Comparison of ENCODE assay signal across 13 cellular contexts in the genomic region with DNA sequence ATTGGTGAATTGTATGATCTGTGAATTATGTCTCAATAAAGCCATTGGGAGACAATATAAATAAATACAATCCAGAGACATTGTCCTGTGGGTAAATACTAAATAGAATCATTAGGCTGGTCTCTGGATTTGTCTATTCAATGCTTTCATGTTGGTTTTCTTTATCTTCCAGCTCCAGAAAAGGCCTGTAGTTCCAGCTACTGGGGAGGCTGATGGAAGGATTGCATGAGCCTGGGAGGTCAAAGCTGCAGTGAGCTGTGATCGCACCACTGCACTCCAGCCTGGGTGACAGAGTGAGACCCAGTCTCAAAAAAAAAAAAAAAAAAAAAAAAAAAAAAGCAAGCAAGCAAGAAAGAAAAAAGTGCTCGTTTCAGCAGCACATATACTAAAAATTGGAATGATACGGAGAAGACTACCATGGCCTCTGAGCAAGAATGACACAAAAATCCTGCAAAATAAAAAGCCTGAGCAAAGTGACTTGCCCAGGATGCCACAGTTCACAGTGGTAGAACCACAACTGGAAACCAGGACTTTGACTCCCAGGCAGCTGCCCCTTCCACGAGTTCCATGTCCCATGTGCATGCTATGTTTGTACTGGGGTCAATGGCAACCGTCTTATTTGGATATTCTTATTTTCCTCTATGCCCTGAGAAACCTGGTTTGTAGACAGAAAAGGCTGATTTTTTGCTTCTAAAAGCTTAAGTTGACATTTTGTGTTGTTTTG. TPM values are rescaled to one million over a fixed set of nuclear protein-coding genes. Genes with fewer than 3 reads are reported as not detected.
DNase-seq lines count a peak whose midpoint lies in the region; ATAC-seq and TF ChIP-seq lines count a peak whose summit lies in the region.
"Had no signal": no experiment of that assay in that cellular context is flagged by ENCODE, and none has a peak within 500 bp of the region (broad histone marks: within the 10 kb centered on the region; RNA-seq: fewer than 3 reads in every experiment).

No MANE protein-coding gene starts in this region.

- H3K9me3 ChIP-seq in heart left ventricle = no peaks in the 10 kb centered on the region
- no peaks in the 10 kb centered on the region for H3K9me3 ChIP-seq in right cardiac atrium (ENCODE audit: control insufficient read depth, low read length)
- no peaks in the 10 kb centered on the region for H3K9me3 ChIP-seq in aorta (ENCODE audit: control insufficient read depth, low read length)
- H3K9me3 ChIP-seq: A549 had no signal

- 73 to 81% (median 78%) methylated on average over 5 of the region's 5 CpGs for WGBS in heart left ventricle, 4 donors
- 78% methylated on average over 5 of the region's 5 CpGs for WGBS in right cardiac atrium
- WGBS in aorta, 2 donors = 57 to 62% methylated on average over 5 of the region's 5 CpGs

- TF ChIP-seq CTCF in heart left ventricle (IDR thresholded peaks at IDR 0.05) (no peak), coronary artery (IDR thresholded peaks at IDR 0.05) (no peak)

- TF ChIP-seq POLR2A in heart left ventricle (IDR thresholded peaks at IDR 0.05) = no peak

- peak in 1 of 4 donors; percentile 17 for ATAC-seq in heart left ventricle
- no peak for ATAC-seq in right cardiac atrium
- ATAC-seq in HG03135 (IDR thresholded peaks at IDR 0.05; ENCODE audit: unreplicated experiment) = peak; percentile 14
- no peak for ATAC-seq in aorta (ENCODE audit: low FRiP score)
- ATAC-seq: A549, left lobe of liver, Panc1 had no signal

- intact Hi-C loops in heart left ventricle (cut with DNase I) (loop anchor here in 6 of 10 donors (2.0 to 5.0 kb wide), 4 partner anchors 73 to 514 kb away; a partner anchor contains a TSS), right cardiac atrium (cut with DNase I) (loop anchor here (1.0 to 5.0 kb wide), 3 partner anchors 513 to 518 kb away; no protein-coding TSS in a partner anchor), aorta (cut with DNase I) (loop anchor here in 1 of 2 donors (5.0 kb wide), 2 partner anchors 68 to 513 kb away; no protein-coding TSS in a partner anchor), head of caudate nucleus (cut with DNase I) (no loop called here)

- DNase-seq in heart left ventricle = no peak
- DNase-seq in right cardiac atrium = no peak
- no peak for DNase-seq in coronary artery (ENCODE audit: low spot score)
- DNase-seq in aorta = no peak
- no peak for DNase-seq in mucosa of gallbladder (ENCODE audit: low spot score)
- DNase-seq in head of caudate nucleus = no peak
- DNase-seq in activated naive CD4-positive, alpha-beta T cell treated with Interleukin-2 at 50 U/mL for 16 hours = no peak
- DNase-seq: H9, MM.1S had no signal

- H3K4me3 ChIP-seq in heart left ventricle (no peak overlapping the region), right cardiac atrium (ENCODE audit: low read length) (no peak overlapping the region), coronary artery (no peak overlapping the region), aorta (ENCODE audit: low read length in 2 of 2) (no peak overlapping the region)
- H3K4me3 ChIP-seq: A549 had no signal

- peaks cover 0 to 18% (median 5%) of the 10 kb centered on the region in 12 donors for H3K4me1 ChIP-seq in heart left ventricle
- no peaks in the 10 kb centered on the region for H3K4me1 ChIP-seq in right cardiac atrium (ENCODE audit: control insufficient read depth, insufficient read depth, low read length)
- H3K4me1 ChIP-seq in aorta (ENCODE audit: control insufficient read depth in 1 of 2, insufficient read depth in 2 of 2, low read length in 2 of 2) = peaks cover 0 to 2% of the 10 kb centered on the region in 2 donors
- H3K4me1 ChIP-seq: A549 had no signal

- H3K36me3 ChIP-seq in heart left ventricle (no peaks in the 10 kb centered on the region), aorta (ENCODE audit: control insufficient read depth in 1 of 2, insufficient read depth in 2 of 2, low read length in 1 of 2) (no peaks in the 10 kb centered on the region)

- H3K27me3 ChIP-seq in heart left ventricle = peaks cover 0 to 7% (median 0%) of the 10 kb centered on the region in 9 donors
- H3K27me3 ChIP-seq in right cardiac atrium (ENCODE audit: control insufficient read depth, insufficient read depth) = no peaks in the 10 kb centered on the region
- H3K27me3 ChIP-seq in aorta (ENCODE audit: control insufficient read depth in 1 of 2, insufficient read depth in 2 of 2, low read length in 1 of 2) = no peaks in the 10 kb centered on the region

- peak overlapping the region in 7 of 12 donors; percentile 15 to 68 (median 40) for H3K27ac ChIP-seq in heart left ventricle
- no peak overlapping the region for H3K27ac ChIP-seq in right cardiac atrium (ENCODE audit: low read length)
- peak overlapping the region; percentile 48 to 79 for H3K27ac ChIP-seq in coronary artery
- peak overlapping the region; percentile 79 to 80 for H3K27ac ChIP-seq in aorta (ENCODE audit: low read depth in 1 of 2, low read length in 2 of 2)
- H3K27ac ChIP-seq: A549 had no signal

RNA-seq across cellular contexts. Expression of a gene that starts 33.6 kb away (rescaled TPM):
- total RNA-seq in heart left ventricle (100 to 1,000 TPM in 5 of 9 donors, 10 to 100 TPM in 4; 67.8 to 160 (median 115) TPM), right cardiac atrium (10 to 100 TPM; 68.2 to 80.6 (median 72.0) TPM), aorta (10 to 100 TPM; 17.3 to 23.8 TPM), mucosa of gallbladder (10.4 TPM)
- polyA plus RNA-seq in heart left ventricle (100 to 1,000 TPM; 140 to 294 TPM), right cardiac atrium (123 TPM), aorta (10 to 100 TPM; 33.3 to 34.5 TPM)
